ENCODE assay signal across 8 cellular contexts in genomic region chr7:1368682-1369571, GRCh38.
DNase-seq lines count a peak whose midpoint lies in the region; ATAC-seq lines count a peak whose summit lies in the region.

No MANE protein-coding gene starts in this region.

- peaks cover 5 to 16% of the 10 kb centered on the region in 2 donors for H3K27me3 Mint-ChIP-seq in natural killer cell treated with Interleukin-12 subunit alpha and Interleukin-12 subunit beta and Interleukin-15 and Interleukin-18, amount 100 ng/mL, for 72 hours

- peak; percentile 17 to 58 for ATAC-seq in natural killer cell treated with Interleukin-12 subunit alpha and Interleukin-12 subunit beta and Interleukin-15 and Interleukin-18, amount 100 ng/mL, for 72 hours
- no peak for ATAC-seq in GM18498 (IDR thresholded peaks at IDR 0.05; ENCODE audit: unreplicated experiment)
- no peak for ATAC-seq in HG03039 (IDR thresholded peaks at IDR 0.05; ENCODE audit: unreplicated experiment)

- DNase-seq in NCI-H1092 (lab: John Stamatoyannopoulos, UW) = peak; percentile 12
- DNase-seq in NCI-H1092 treated with DMSO at 0.1 percent for 48 hours (lab: John Stamatoyannopoulos, UW) = no peak
- DNase-seq in NCI-H1436 treated with DMSO at 0.1 percent for 48 hours (lab: John Stamatoyannopoulos, UW) = peak; percentile 10
- peak; percentile 36 for DNase-seq in activated T-cell treated with anti-CD3 and anti-CD28 coated beads, Interleukin-2, amount 50 U/mL, for 1 hour
- DNase-seq in natural killer cell treated with Interleukin-12 subunit alpha and Interleukin-12 subunit beta and Interleukin-15 and Interleukin-18, amount 100 ng/mL, for 72 hours (ENCODE audit: low spot score) = no peak
- no peak for DNase-seq in GOT3 (lab: John Stamatoyannopoulos, UW)

- no peaks in the 10 kb centered on the region for H3K4me1 Mint-ChIP-seq in natural killer cell treated with Interleukin-12 subunit alpha and Interleukin-12 subunit beta and Interleukin-15 and Interleukin-18, amount 100 ng/mL, for 72 hours (ENCODE audit: low read depth in 2 of 2)

- H3K9me3 Mint-ChIP-seq in natural killer cell treated with Interleukin-12 subunit alpha and Interleukin-12 subunit beta and Interleukin-15 and Interleukin-18, amount 100 ng/mL, for 72 hours = no peaks in the 10 kb centered on the region

- H3K27ac Mint-ChIP-seq in natural killer cell treated with Interleukin-12 subunit alpha and Interleukin-12 subunit beta and Interleukin-15 and Interleukin-18, amount 100 ng/mL, for 72 hours = no peak overlapping the region

- no peak overlapping the region for H3K4me3 Mint-ChIP-seq in natural killer cell treated with Interleukin-12 subunit alpha and Interleukin-12 subunit beta and Interleukin-15 and Interleukin-18, amount 100 ng/mL, for 72 hours

- no peaks in the 10 kb centered on the region for H3K36me3 Mint-ChIP-seq in natural killer cell treated with Interleukin-12 subunit alpha and Interleukin-12 subunit beta and Interleukin-15 and Interleukin-18, amount 100 ng/mL, for 72 hours

Comparison
In these comparisons a context has a peak if more than half of its experiments do, and no peak if none do; other contexts are left out.
1. DNase-seq: peak in NCI-H1092 (single experiment), NCI-H1436 treated with DMSO at 0.1 percent for 48 hours (single experiment) and activated T-cell treated with anti-CD3 and anti-CD28 coated beads, Interleukin-2, amount 50 U/mL, for 1 hour (single experiment); none in NCI-H1092 treated with DMSO at 0.1 percent for 48 hours (single experiment), natural killer cell treated with Interleukin-12 subunit alpha and Interleukin-12 subunit beta and Interleukin-15 and Interleukin-18, amount 100 ng/mL, for 72 hours (single experiment) and GOT3 (single experiment).
2. ATAC-seq: peak in natural killer cell treated with Interleukin-12 subunit alpha and Interleukin-12 subunit beta and Interleukin-15 and Interleukin-18, amount 100 ng/mL, for 72 hours (2 of 2); none in GM18498 (single experiment) and HG03039 (single experiment).